1 cellular context compared by ENCODE assay signal in the genomic region with DNA sequence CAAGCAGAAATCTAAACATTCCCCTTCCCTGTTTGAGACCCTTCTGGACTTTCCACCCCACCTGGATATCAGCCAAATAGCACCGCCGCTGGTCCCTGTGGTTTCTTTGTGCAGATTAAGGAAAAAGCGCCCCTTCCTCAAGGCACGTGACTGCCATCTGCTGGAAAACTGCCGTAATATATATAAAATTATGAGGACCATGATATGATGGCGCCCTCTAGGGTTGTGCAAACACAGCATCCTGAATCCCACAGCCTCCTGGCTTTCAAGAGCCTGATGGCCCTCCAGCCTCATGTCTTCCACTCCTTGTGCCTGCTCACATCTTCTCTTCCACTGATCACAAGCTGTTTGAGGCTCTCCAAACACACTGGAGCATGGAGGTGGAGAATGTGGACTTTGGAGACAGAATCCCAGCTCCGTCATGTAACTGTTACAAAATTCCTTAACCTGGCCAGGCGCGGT.
A peak's percentile ranks its signal among the peaks of the same experiment; 100 is the strongest.
TF ChIP-seq lines count a peak whose summit lies in the region.

No MANE protein-coding gene starts in this region.

TF ChIP-seq in HEK293, 187 proteins besides CTCF, POLR2A, EP300 and RAD21 (continued from another document):
- TF ChIP-seq SP7 (tag by site-specific recombination; IDR thresholded peaks at IDR 0.05) (0 out of 2 replicates have a peak, but pooled peaks have one; percentile 30), ZSCAN30 (tag by site-specific recombination; IDR thresholded peaks at IDR 0.05) (0 out of 2 replicates have a peak, but pooled peaks have one; percentile 43), ZBTB17 (tag by site-specific recombination; IDR thresholded peaks at IDR 0.05) (peak; percentile 55; the same call in 1 of the 2 replicates), ZNF654 (tag by site-specific recombination; IDR thresholded peaks at IDR 0.05; ENCODE audit: low read depth) (peak; percentile 99), ZNF324 (tag by site-specific recombination; IDR thresholded peaks at IDR 0.05) (0 out of 2 replicates have a peak, but pooled peaks have one; percentile 28), KLF17 (tag by site-specific recombination; IDR thresholded peaks at IDR 0.05) (peak; percentile 18; the same call in 1 of the 2 replicates), ZNF501 (tag by site-specific recombination; IDR thresholded peaks at IDR 0.05) (peak; percentile 64; the same call in 1 of the 2 replicates), ZBTB8A (tag by site-specific recombination; IDR thresholded peaks at IDR 0.05) (0 out of 2 replicates have a peak, but pooled peaks have one; percentile 17), ZNF114 (tag by site-specific recombination; IDR thresholded peaks at IDR 0.05) (no peak), ZNF335 (tag by site-specific recombination; conservative IDR thresholded peaks at IDR 0.05) (peak; percentile 33), GLIS2 (tag by site-specific recombination; IDR thresholded peaks at IDR 0.05) (no peak), IKZF3 (tag by site-specific recombination; IDR thresholded peaks at IDR 0.05) (0 out of 2 replicates have a peak, but pooled peaks have one; percentile 27), ZNF2 (tag by site-specific recombination; IDR thresholded peaks at IDR 0.05) (peak; percentile 64; the same call in 1 of the 2 replicates), ZNF580 (tag by site-specific recombination; IDR thresholded peaks at IDR 0.05) (peak; percentile 70; the same call in 1 of the 2 replicates), ZFP69B (tag by site-specific recombination; IDR thresholded peaks at IDR 0.05) (no peak)
- TF ChIP-seq, protein P1, sequence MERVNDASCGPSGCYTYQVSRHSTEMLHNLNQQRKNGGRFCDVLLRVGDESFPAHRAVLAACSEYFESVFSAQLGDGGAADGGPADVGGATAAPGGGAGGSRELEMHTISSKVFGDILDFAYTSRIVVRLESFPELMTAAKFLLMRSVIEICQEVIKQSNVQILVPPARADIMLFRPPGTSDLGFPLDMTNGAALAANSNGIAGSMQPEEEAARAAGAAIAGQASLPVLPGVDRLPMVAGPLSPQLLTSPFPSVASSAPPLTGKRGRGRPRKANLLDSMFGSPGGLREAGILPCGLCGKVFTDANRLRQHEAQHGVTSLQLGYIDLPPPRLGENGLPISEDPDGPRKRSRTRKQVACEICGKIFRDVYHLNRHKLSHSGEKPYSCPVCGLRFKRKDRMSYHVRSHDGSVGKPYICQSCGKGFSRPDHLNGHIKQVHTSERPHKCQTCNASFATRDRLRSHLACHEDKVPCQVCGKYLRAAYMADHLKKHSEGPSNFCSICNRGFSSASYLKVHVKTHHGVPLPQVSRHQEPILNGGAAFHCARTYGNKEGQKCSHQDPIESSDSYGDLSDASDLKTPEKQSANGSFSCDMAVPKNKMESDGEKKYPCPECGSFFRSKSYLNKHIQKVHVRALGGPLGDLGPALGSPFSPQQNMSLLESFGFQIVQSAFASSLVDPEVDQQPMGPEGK (tag by site-specific recombination; IDR thresholded peaks at IDR 0.05) = 0 out of 2 replicates have a peak, but pooled peaks have one; percentile 18
- TF ChIP-seq, protein P2, sequence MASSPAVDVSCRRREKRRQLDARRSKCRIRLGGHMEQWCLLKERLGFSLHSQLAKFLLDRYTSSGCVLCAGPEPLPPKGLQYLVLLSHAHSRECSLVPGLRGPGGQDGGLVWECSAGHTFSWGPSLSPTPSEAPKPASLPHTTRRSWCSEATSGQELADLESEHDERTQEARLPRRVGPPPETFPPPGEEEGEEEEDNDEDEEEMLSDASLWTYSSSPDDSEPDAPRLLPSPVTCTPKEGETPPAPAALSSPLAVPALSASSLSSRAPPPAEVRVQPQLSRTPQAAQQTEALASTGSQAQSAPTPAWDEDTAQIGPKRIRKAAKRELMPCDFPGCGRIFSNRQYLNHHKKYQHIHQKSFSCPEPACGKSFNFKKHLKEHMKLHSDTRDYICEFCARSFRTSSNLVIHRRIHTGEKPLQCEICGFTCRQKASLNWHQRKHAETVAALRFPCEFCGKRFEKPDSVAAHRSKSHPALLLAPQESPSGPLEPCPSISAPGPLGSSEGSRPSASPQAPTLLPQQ (tag by site-specific recombination; IDR thresholded peaks at IDR 0.05) = 0 out of 2 replicates have a peak, but pooled peaks have one; percentile 26
- TF ChIP-seq, protein P3, sequence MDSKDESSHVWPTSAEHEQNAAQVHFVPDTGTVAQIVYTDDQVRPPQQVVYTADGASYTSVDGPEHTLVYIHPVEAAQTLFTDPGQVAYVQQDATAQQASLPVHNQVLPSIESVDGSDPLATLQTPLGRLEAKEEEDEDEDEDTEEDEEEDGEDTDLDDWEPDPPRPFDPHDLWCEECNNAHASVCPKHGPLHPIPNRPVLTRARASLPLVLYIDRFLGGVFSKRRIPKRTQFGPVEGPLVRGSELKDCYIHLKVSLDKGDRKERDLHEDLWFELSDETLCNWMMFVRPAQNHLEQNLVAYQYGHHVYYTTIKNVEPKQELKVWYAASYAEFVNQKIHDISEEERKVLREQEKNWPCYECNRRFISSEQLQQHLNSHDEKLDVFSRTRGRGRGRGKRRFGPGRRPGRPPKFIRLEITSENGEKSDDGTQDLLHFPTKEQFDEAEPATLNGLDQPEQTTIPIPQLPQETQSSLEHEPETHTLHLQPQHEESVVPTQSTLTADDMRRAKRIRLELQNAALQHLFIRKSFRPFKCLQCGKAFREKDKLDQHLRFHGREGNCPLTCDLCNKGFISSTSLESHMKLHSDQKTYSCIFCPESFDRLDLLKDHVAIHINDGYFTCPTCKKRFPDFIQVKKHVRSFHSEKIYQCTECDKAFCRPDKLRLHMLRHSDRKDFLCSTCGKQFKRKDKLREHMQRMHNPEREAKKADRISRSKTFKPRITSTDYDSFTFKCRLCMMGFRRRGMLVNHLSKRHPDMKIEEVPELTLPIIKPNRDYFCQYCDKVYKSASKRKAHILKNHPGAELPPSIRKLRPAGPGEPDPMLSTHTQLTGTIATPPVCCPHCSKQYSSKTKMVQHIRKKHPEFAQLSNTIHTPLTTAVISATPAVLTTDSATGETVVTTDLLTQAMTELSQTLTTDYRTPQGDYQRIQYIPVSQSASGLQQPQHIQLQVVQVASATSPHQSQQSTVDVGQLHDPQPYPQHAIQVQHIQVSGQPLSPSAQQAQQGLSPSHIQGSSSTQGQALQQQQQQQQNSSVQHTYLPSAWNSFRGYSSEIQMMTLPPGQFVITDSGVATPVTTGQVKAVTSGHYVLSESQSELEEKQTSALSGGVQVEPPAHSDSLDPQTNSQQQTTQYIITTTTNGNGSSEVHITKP (tag by site-specific recombination; IDR thresholded peaks at IDR 0.05) = 0 out of 2 replicates have a peak, but pooled peaks have one; percentile 37
